ENCODE assay signal across 8 cellular contexts in the genomic region with DNA sequence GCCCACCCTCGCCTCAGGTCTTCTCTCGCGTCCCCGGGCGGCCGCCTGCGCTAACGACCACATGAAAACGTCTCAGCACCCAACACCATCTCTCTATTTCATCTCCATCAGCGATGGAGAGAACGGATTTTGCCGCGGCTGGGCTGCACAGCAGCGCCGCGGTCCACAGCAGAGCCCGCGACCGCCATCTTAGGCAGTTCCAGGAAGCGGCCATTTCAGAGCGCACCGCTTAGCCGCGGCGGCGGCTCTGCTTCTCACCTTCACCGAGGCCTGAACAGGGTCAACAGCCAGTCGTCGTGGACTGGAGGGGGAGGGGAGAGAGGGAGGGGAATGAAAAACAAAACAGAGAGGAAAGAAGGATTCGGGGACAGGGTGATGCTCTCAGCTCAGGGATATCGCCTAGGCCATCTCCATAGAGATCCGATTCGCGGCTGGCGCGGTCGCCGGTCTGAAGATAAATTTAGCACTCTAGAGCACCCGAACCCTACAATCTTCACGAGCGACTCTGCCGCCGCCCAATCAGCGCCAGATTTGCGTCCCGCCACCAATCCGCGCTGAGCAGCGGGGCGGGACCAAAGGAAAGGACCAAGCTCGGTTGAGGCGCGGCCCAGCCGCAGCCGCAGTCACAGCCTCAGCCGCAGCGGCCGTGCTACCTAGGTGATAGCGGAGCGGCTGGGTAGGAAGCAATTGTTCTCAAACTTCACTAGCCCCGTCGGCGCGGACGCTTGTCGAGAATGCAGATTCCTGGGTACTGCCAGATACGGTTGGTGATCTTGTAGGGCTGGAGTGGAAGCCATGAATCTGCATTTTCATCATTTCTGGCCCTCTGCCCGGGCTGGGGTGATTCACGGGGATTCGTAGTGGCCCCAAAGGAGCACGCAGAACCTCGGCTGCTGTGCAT. TPM values are rescaled to one million over a fixed set of nuclear protein-coding genes. Genes with fewer than 3 reads are reported as not detected.
DNase-seq lines count a peak whose midpoint lies in the region; ATAC-seq lines count a peak whose summit lies in the region.

A gene (minus strand): TSS at position 450 of the 901 bp plus-strand sequence. CDS start 3,108 bp downstream, outside the sequence.

- DNase-seq in CMK (ENCODE audit: low read depth) (peak; percentile 91), HS-5 (ENCODE audit: low read depth) (peak; percentile 93), lung microvascular endothelial cell (ENCODE audit: low read depth in 2 of 2) (peak; percentile 98)
- peak; percentile 94 for DNase-seq in NK-92 treated with Interleukin-12 subunit alpha and Interleukin-12 subunit beta, amount 100 ng/mL, for 24 hours (lab: John Stamatoyannopoulos, UW)
- peak; percentile 97 for DNase-seq in activated CD8-positive, alpha-beta memory T cell treated with anti-CD3 and anti-CD28 coated beads for 24 hours
- DNase-seq in effector CD8-positive, alpha-beta T cell (lab: John Stamatoyannopoulos, UW), result peak; percentile 89
- peak; percentile 87 to 94 (median 89) for DNase-seq in stimulated activated CD4-positive, alpha-beta T cell treated with anti-CD3 and anti-CD28 coated beads, TNF-alpha, amount 100 ng/mL, for 48 hours (ENCODE audit: low read depth in 3 of 3)

- peak; percentile 94 for ATAC-seq in GM19468 (IDR thresholded peaks at IDR 0.05; ENCODE audit: extremely low read depth, unreplicated experiment)

RNA-seq across cellular contexts. Expression of the gene that starts here (rescaled TPM):
- total RNA-seq in lung microvascular endothelial cell, result 7.4 and 9.3 TPM in 2 replicates

Comparison
In these comparisons a context has a peak if more than half of its experiments do, and no peak if none do; other contexts are left out.
1. Peak in every context shown above with its lines: DNase-seq and ATAC-seq.